32 cellular contexts compared by ENCODE assay signal in the genomic region with DNA sequence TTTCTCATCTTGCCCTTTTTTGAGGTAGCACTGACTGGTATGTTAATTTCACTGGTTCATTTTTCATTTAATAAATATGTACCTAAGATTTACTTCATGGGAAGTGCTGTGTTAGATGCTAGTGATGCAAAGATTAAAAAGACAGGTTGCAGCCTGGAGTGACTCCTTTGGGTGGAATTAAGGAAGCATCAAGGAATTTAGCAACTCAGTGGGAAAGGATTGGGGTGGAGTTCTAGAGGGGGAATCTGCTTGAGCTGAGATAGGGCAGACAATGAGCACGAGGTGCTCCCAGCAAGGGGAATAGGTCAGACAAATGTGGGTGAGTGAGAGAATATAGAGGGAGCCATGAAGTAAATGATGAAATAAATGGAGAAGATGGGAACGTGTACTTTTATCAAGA. TPM values are rescaled to one million over a fixed set of nuclear protein-coding genes. Genes with fewer than 3 reads are reported as not detected.
"Had no signal": no experiment of that assay in that cellular context is flagged by ENCODE, and none has a peak within 500 bp of the region (broad histone marks: within the 10 kb centered on the region; RNA-seq: fewer than 3 reads in every experiment).

No MANE protein-coding gene starts in this region.

- H3K27ac ChIP-seq: ascending aorta, breast epithelium, colonic mucosa, foreskin keratinocyte, gastrocnemius medialis, heart left ventricle had no signal

- H3K4me1 ChIP-seq: ascending aorta, breast epithelium, colonic mucosa, gastrocnemius medialis, heart left ventricle had no signal

- ATAC-seq: activated CD4-positive, alpha-beta T cell treated with anti-CD3 and anti-CD28 coated beads for 36 hours; activated CD8-positive, alpha-beta memory T cell treated with anti-CD3 and anti-CD28 coated beads, Interleukin-2, amount 10 ng/mL, durations not matched to agents 7 days and 5 days; activated CD8-positive, alpha-beta T cell treated with anti-CD3 and anti-CD28 coated beads, Interleukin-2, amount 10 ng/mL, durations not matched to agents 7 days and 5 days; activated naive CD4-positive, alpha-beta T cell treated with anti-CD3 and anti-CD28 coated beads, Interleukin-2, amount 50 U/mL, for 72 hours; activated T-cell treated with anti-CD3 and anti-CD28 coated beads, Interleukin-2, amount 50 U/mL, for 72 hours; esophagus mucosa; foreskin keratinocyte; gastrocnemius medialis; heart left ventricle had no signal

- H3K4me3 ChIP-seq: ascending aorta, breast epithelium, cardiac muscle cell, colonic mucosa, gastrocnemius medialis, heart left ventricle had no signal

- DNase-seq: activated CD4-positive, alpha-beta memory T cell treated with anti-CD3 and anti-CD28 coated beads for 36 hours; activated CD4-positive, alpha-beta T cell treated with anti-CD3 and anti-CD28 coated beads for 36 hours; activated CD4-positive, alpha-beta T cell treated with anti-CD3 and anti-CD28 coated beads, Interleukin-2, amount 10 ng/mL, durations not matched to agents 24 days and 14 days; activated CD4-positive, CD25-positive, alpha-beta regulatory T cell; activated CD4-positive, CD25-positive, alpha-beta regulatory T cell treated with anti-CD3 and anti-CD28 coated beads, Interleukin-2, amount 50 U/mL, for 72 hours; activated CD8-positive, alpha-beta memory T cell treated with anti-CD3 and anti-CD28 coated beads, Interleukin-2, amount 10 ng/mL, durations not matched to agents 7 days and 5 days; activated CD8-positive, alpha-beta memory T cell treated with anti-CD3 and anti-CD28 coated beads, Interleukin-2, amount 50 U/mL, for 48 hours; activated CD8-positive, alpha-beta T cell treated with anti-CD3 and anti-CD28 coated beads, Interleukin-2, amount 10 ng/mL, durations not matched to agents 7 days and 5 days; activated gamma-delta T cell; activated naive CD4-positive, alpha-beta T cell; activated naive CD4-positive, alpha-beta T cell treated with anti-CD3 and anti-CD28 coated beads, Interleukin-2, amount 10 ng/mL, durations not matched to agents 7 days and 5 days; activated naive CD8-positive, alpha-beta T cell treated with anti-CD3 and anti-CD28 coated beads, Interleukin-2, amount 10 ng/mL, durations not matched to agents 7 days and 5 days; activated T-cell treated with anti-CD3 and anti-CD28 coated beads for 4 hours; activated T-cell treated with anti-CD3 and anti-CD28 coated beads, Interleukin-2, amount 50 U/mL, for 24 hours; activated T-cell treated with anti-CD3 and anti-CD28 coated beads, Interleukin-2, amount 50 U/mL, for 72 hours; central memory CD4-positive, alpha-beta T cell; cerebellar nuclear complex; colonic mucosa; effector memory CD4-positive, alpha-beta T cell; endodermal cell; gastrocnemius medialis; glutamatergic neuron; heart left ventricle; T-helper 2 cell had no signal

- H3K36me3 ChIP-seq: ascending aorta, breast epithelium, cardiac muscle cell, colonic mucosa, gastrocnemius medialis, heart left ventricle had no signal

- H3K27me3 ChIP-seq: ascending aorta, breast epithelium, cardiac muscle cell, colonic mucosa, foreskin keratinocyte, gastrocnemius medialis, heart left ventricle had no signal

- H3K9me3 ChIP-seq: ascending aorta, breast epithelium, colonic mucosa, gastrocnemius medialis, heart left ventricle had no signal

RNA-seq across cellular contexts. Expression of a gene that starts 57.0 kb away (rescaled TPM):
- total RNA-seq: activated CD4-positive, alpha-beta memory T cell treated with anti-CD3 and anti-CD28 coated beads for 36 hours; activated CD4-positive, alpha-beta T cell treated with anti-CD3 and anti-CD28 coated beads for 36 hours; activated CD4-positive, alpha-beta T cell treated with anti-CD3 and anti-CD28 coated beads, Interleukin-2, amount 10 ng/mL, durations not matched to agents 24 days and 14 days; activated CD8-positive, alpha-beta memory T cell treated with anti-CD3 and anti-CD28 coated beads for 36 hours; activated CD8-positive, alpha-beta memory T cell treated with anti-CD3 and anti-CD28 coated beads, Interleukin-2, amount 10 ng/mL, durations not matched to agents 7 days and 5 days; activated CD8-positive, alpha-beta T cell treated with anti-CD3 and anti-CD28 coated beads, Interleukin-2, amount 10 ng/mL, durations not matched to agents 7 days and 5 days; activated naive CD4-positive, alpha-beta T cell treated with anti-CD3 and anti-CD28 coated beads, Interleukin-2, amount 50 U/mL, for 72 hours; activated naive CD8-positive, alpha-beta T cell treated with anti-CD3 and anti-CD28 coated beads, Interleukin-2, amount 10 ng/mL, durations not matched to agents 7 days and 5 days; activated T-cell treated with anti-CD3 and anti-CD28 coated beads, Interleukin-2, amount 50 U/mL, for 72 hours; T-helper 1 cell treated with Interleukin-12 subunit alpha and Interleukin-12 subunit beta and Interleukin-4 antibody, amounts not matched to agents 30 ng/mL and 1 ng/mL, for 36 hours had no signal
